11 cellular contexts compared by ENCODE assay signal in the genomic region with DNA sequence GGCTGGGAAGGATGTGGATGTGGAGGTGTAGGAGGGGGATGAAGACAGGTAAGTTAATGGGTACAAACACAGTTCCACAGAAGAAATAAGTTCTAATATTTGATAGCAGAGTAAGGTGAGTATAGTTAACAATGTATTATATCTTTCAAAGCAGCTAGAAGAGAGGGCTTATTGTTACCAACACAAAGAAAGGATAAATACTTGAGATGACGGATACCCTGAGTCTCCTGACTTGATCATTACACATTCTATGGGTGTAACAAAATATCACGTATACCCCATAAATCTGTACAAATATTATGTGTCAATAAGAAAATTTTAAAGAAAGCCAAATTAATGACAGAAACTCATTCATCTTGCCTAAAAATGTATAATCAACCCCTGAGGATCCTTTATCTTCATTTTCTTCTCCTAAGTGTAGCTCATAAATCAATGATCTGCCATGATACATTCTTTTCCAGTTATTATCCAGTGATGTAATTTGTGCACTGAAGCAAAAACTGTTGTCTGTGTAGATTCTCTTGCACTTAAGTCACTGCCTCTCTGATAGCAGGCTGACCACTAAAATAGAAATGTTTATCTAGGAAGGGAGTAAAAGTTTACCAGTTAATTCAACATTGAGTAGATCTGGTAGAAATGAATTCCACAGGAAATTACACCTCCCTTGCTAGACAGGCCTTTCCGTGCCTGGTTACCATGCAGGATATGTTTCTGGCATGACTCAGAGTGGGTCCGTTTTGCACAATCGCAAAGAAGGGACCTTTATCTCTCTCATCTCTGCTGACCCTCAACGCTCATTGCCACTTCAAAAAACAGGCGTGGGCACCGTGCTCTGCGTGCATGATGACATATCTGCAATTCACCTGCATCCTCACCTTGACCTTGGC.
DNase-seq lines count a peak whose midpoint lies in the region; ATAC-seq and TF ChIP-seq lines count a peak whose summit lies in the region.
"Had no signal": no experiment of that assay in that cellular context is flagged by ENCODE, and none has a peak within 500 bp of the region (broad histone marks: within the 10 kb centered on the region; RNA-seq: fewer than 3 reads in every experiment).

No MANE protein-coding gene starts in this region.

- H3K27me3 Mint-ChIP-seq in immature natural killer cell (ENCODE audit: low read depth in 3 of 3), result peaks cover 0 to 5% (median under 1%) of the 10 kb centered on the region in 3 donors

- H3K36me3 ChIP-seq in osteoblast (ENCODE audit: insufficient read depth, low read length), result no peaks in the 10 kb centered on the region
- H3K36me3 ChIP-seq: prostate gland had no signal

- H3K4me3 ChIP-seq in osteoblast (ENCODE audit: insufficient read depth, low read length) (no peak overlapping the region), coronary artery (no peak overlapping the region)
- H3K4me3 ChIP-seq: prostate gland had no signal

- H3K27ac ChIP-seq in osteoblast (ENCODE audit: low read depth, low read length), result peak overlapping the region; percentile 97
- H3K27ac ChIP-seq in coronary artery, result no peak overlapping the region
- H3K27ac ChIP-seq: prostate gland had no signal

- no peaks in the 10 kb centered on the region for H3K27me3 ChIP-seq in osteoblast (ENCODE audit: insufficient read depth, low read length)

- no peaks in the 10 kb centered on the region for H3K79me2 ChIP-seq in osteoblast (ENCODE audit: insufficient read depth, low read length)

- peaks cover 47% of the 10 kb centered on the region for H3K4me1 ChIP-seq in osteoblast (ENCODE audit: insufficient read depth, low read length)
- H3K4me1 ChIP-seq: prostate gland had no signal

- no peaks in the 10 kb centered on the region for H4K20me1 ChIP-seq in osteoblast (ENCODE audit: insufficient read depth, low read length)

- peak overlapping the region; percentile 45 for H3K4me2 ChIP-seq in osteoblast (ENCODE audit: insufficient read depth, low read length)

- ATAC-seq in HG02870 (IDR thresholded peaks at IDR 0.05; ENCODE audit: unreplicated experiment), result no peak
- no peak for ATAC-seq in HG03025 (IDR thresholded peaks at IDR 0.05; ENCODE audit: low FRiP score, unreplicated experiment)

- no peak overlapping the region for H3K27ac Mint-ChIP-seq in immature natural killer cell
- H3K27ac Mint-ChIP-seq: activated naive CD8-positive, alpha-beta T cell had no signal

- TF ChIP-seq CTCF in osteoblast (IDR thresholded peaks at IDR 0.05; ENCODE audit: extremely low read depth, low read depth, low read length) (no peak), coronary artery (IDR thresholded peaks at IDR 0.05) (no peak)

- peak overlapping the region; percentile 20 for H2AFZ ChIP-seq in osteoblast (ENCODE audit: low read length)

- no peak overlapping the region for H3K4me3 Mint-ChIP-seq in immature natural killer cell
- H3K4me3 Mint-ChIP-seq: activated naive CD8-positive, alpha-beta T cell had no signal

- peaks cover 0 to 3% (median 0%) of the 10 kb centered on the region in 6 donors for H3K9me3 Mint-ChIP-seq in immature natural killer cell

- H3K36me3 Mint-ChIP-seq in immature natural killer cell, result no peaks in the 10 kb centered on the region
- H3K36me3 Mint-ChIP-seq: activated naive CD8-positive, alpha-beta T cell had no signal

- no peaks in the 10 kb centered on the region for H3K9me3 ChIP-seq in osteoblast (ENCODE audit: low read depth, low read length)
- H3K9me3 ChIP-seq: prostate gland had no signal

- DNase-seq in EH (ENCODE audit: low read depth) (peak; percentile 99), NCI-H226 (peak; percentile 98), dermis microvascular lymphatic vessel endothelial cell (ENCODE audit: low read depth in 2 of 2) (peak; percentile 89 to 98), osteoblast (ENCODE audit: insufficient read length, low spot score, missing footprints) (peak; percentile 88), coronary artery (ENCODE audit: low spot score) (no peak), immature natural killer cell (no peak)
- DNase-seq: NCI-H526 treated with DMSO at 0.1 percent for 48 hours had no signal

- no peaks in the 10 kb centered on the region for H3K4me1 Mint-ChIP-seq in immature natural killer cell

Comparison
In these comparisons a context has a peak if more than half of its experiments do, and no peak if none do; other contexts are left out.
1. DNase-seq: peak in EH (single experiment), NCI-H226 (single experiment), dermis microvascular lymphatic vessel endothelial cell (2 of 2) and osteoblast (single experiment); none in coronary artery (single experiment) and immature natural killer cell (0 of 3).